Comparison of ENCODE assay signal across 12 cellular contexts in genomic region chr19:42042455-42043170, GRCh38. TPM values are rescaled to one million over a fixed set of nuclear protein-coding genes. Genes with fewer than 3 reads are reported as not detected.
"Had no signal": no experiment of that assay in that cellular context is flagged by ENCODE, and none has a peak within 500 bp of the region (broad histone marks: within the 10 kb centered on the region; RNA-seq: fewer than 3 reads in every experiment).

No MANE protein-coding gene starts in this region.

- H3K4me3 ChIP-seq: pancreas, transverse colon had no signal

- DNase-seq: activated CD4-positive, alpha-beta T cell treated with anti-CD3 and anti-CD28 coated beads for 1 hour; activated CD4-positive, alpha-beta T cell treated with anti-CD3 and anti-CD28 coated beads, Interleukin-2, amount 50 U/mL, for 48 hours; activated CD8-positive, alpha-beta memory T cell treated with anti-CD3 and anti-CD28 coated beads, Interleukin-2, amount 10 ng/mL, durations not matched to agents 7 days and 5 days; activated effector memory CD4-positive, alpha-beta T cell treated with anti-CD3 and anti-CD28 coated beads, Interleukin-2, amount 50 U/mL, for 16 hours; activated T-cell treated with anti-CD3 and anti-CD28 coated beads, Interleukin-2, amount 50 U/mL, for 4 hours; effector CD4-positive, alpha-beta T cell; pancreas; transverse colon had no signal

- H3K9me3 ChIP-seq: pancreas, transverse colon had no signal

- H3K4me1 ChIP-seq: pancreas, transverse colon had no signal

- H3K27me3 ChIP-seq: pancreas, transverse colon had no signal

- FAIRE-seq: colon, frontal cortex, keratinocyte, pancreas had no signal

- ATAC-seq: activated CD8-positive, alpha-beta memory T cell treated with anti-CD3 and anti-CD28 coated beads, Interleukin-2, amount 10 ng/mL, durations not matched to agents 7 days and 5 days; activated T-cell treated with anti-CD3 and anti-CD28 coated beads, Interleukin-2, amount 50 U/mL, for 4 hours; pancreas had no signal

- H3K36me3 ChIP-seq: pancreas, transverse colon had no signal

- H3K27ac ChIP-seq: pancreas, transverse colon had no signal

RNA-seq across cellular contexts. Expression of gene ATP1A3, which starts 48.6 kb away (rescaled TPM):
- total RNA-seq: skeletal muscle tissue had no signal
- polyA plus RNA-seq: keratinocyte had no signal
